ENCODE assay signal across 1 cellular context in genomic region chr6:145148392-145149175, GRCh38.
TF ChIP-seq lines count a peak whose summit lies in the region.

No MANE protein-coding gene starts in this region.

TF ChIP-seq in HepG2, 621 proteins besides CTCF, POLR2A, EP300 and RAD21 (continued from another document):
- TF ChIP-seq ZNF770 (CRISPR knock-in tag; IDR thresholded peaks at IDR 0.05), result no peak
- TF ChIP-seq ZBTB40 (IDR thresholded peaks at IDR 0.05), result no peak
- no peak for TF ChIP-seq ZBTB40 (CRISPR knock-in tag; IDR thresholded peaks at IDR 0.05)
- no peak for TF ChIP-seq POLR2G (IDR thresholded peaks at IDR 0.05; ENCODE audit: low read depth, low read length)
- no peak for TF ChIP-seq RBAK (CRISPR knock-in tag; IDR thresholded peaks at IDR 0.05)
